8 cellular contexts compared by ENCODE assay signal in genomic region chrX:85003655-85004244, GRCh38. TPM values are rescaled to one million over a fixed set of nuclear protein-coding genes. Genes with fewer than 3 reads are reported as not detected.
DNase-seq lines count a peak whose midpoint lies in the region; ATAC-seq and TF ChIP-seq lines count a peak whose summit lies in the region.

TSS of gene APOOL (plus strand) at chrX:85003877. CDS start at chrX:85003913, 36 bp downstream.

- no peaks in the 10 kb centered on the region for H3K9me3 ChIP-seq in thymus (ENCODE audit: control insufficient read depth)

- no peaks in the 10 kb centered on the region for H3K27me3 ChIP-seq in thymus (ENCODE audit: control insufficient read depth, insufficient read depth)

- H3K27me3 Mint-ChIP-seq in HFFc6 (ENCODE audit: insufficient read depth): no peaks in the 10 kb centered on the region
- no peaks in the 10 kb centered on the region for H3K27me3 Mint-ChIP-seq in activated naive CD4-positive, alpha-beta T cell treated with anti-CD3 and anti-CD28 coated beads, Interleukin-2, amount 50 U/mL, for 24 hours
- H3K27me3 Mint-ChIP-seq in osteocyte (ENCODE audit: unreplicated experiment): no peaks in the 10 kb centered on the region

- H3K4me3 ChIP-seq in thymus (ENCODE audit: low read length): peak within 1 kb of the TSS; percentile 68

- H3K4me1 ChIP-seq in thymus (ENCODE audit: control insufficient read depth, insufficient read depth, low read length): no peaks in the 10 kb centered on the region

- TF ChIP-seq CTCF in HFFc6 (IDR thresholded peaks at IDR 0.05) (no peak), osteocyte (IDR thresholded peaks at IDR 0.05) (no peak)

- WGBS in thymus: under 1% methylated on average over 24 of the region's 24 CpGs

- intact Hi-C loops in head of caudate nucleus (cut with DNase I): no loop called here

- H3K9me3 Mint-ChIP-seq in HFFc6: no peaks in the 10 kb centered on the region
- H3K9me3 Mint-ChIP-seq in activated naive CD4-positive, alpha-beta T cell treated with anti-CD3 and anti-CD28 coated beads, Interleukin-2, amount 50 U/mL, for 24 hours: no peaks in the 10 kb centered on the region
- peaks cover 4% of the 10 kb centered on the region for H3K9me3 Mint-ChIP-seq in osteocyte (ENCODE audit: unreplicated experiment)

- H3K27ac ChIP-seq in thymus (ENCODE audit: low read depth): no peak within 1 kb of the TSS

- ATAC-seq in SK-N-SH treated with all-trans-retinoic acid at 6 μM for 48 hours: peak; percentile 97

- H3K36me3 Mint-ChIP-seq in HFFc6 (ENCODE audit: low read depth): no peaks in the 10 kb centered on the region
- H3K36me3 Mint-ChIP-seq in activated naive CD4-positive, alpha-beta T cell treated with anti-CD3 and anti-CD28 coated beads, Interleukin-2, amount 50 U/mL, for 24 hours: no peaks in the 10 kb centered on the region
- H3K36me3 Mint-ChIP-seq in osteocyte (ENCODE audit: unreplicated experiment): no peaks in the 10 kb centered on the region

- DNase-seq in GM04503 (ENCODE audit: low read depth): peak; percentile 63
- DNase-seq in HFFc6: peak; percentile 87
- DNase-seq in NCI-H1048 (lab: John Stamatoyannopoulos, UW): peak; percentile 35
- DNase-seq in head of caudate nucleus: peak; percentile 65 to 94 (median 84)
- peak; percentile 92 for DNase-seq in osteocyte (ENCODE audit: extremely low spot score, unreplicated experiment)

- H3K36me3 ChIP-seq in thymus (ENCODE audit: control insufficient read depth, insufficient read depth): no peaks in the 10 kb centered on the region

- H3K27ac Mint-ChIP-seq in HFFc6 (peak within 1 kb of the TSS; percentile 79), osteocyte (ENCODE audit: unreplicated experiment) (peak within 1 kb of the TSS; percentile 79)
- peak within 1 kb of the TSS; percentile 41 for H3K27ac Mint-ChIP-seq in activated naive CD4-positive, alpha-beta T cell treated with anti-CD3 and anti-CD28 coated beads, Interleukin-2, amount 50 U/mL, for 24 hours

- H3K4me1 Mint-ChIP-seq in HFFc6 (ENCODE audit: low read depth) (peaks cover 10% of the 10 kb centered on the region), osteocyte (ENCODE audit: unreplicated experiment) (peaks cover 9% of the 10 kb centered on the region)
- H3K4me1 Mint-ChIP-seq in activated naive CD4-positive, alpha-beta T cell treated with anti-CD3 and anti-CD28 coated beads, Interleukin-2, amount 50 U/mL, for 24 hours: peaks cover 28% of the 10 kb centered on the region

- H3K4me3 Mint-ChIP-seq in HFFc6: peak within 1 kb of the TSS; percentile 91
- H3K4me3 Mint-ChIP-seq in activated naive CD4-positive, alpha-beta T cell treated with anti-CD3 and anti-CD28 coated beads, Interleukin-2, amount 50 U/mL, for 24 hours: peak within 1 kb of the TSS; percentile 90
- H3K4me3 Mint-ChIP-seq in osteocyte (ENCODE audit: unreplicated experiment): peak within 1 kb of the TSS; percentile 82

TF ChIP-seq in SK-N-SH treated with all-trans-retinoic acid at 6 μM for 48 hours, 23 proteins besides CTCF, POLR2A, EP300 and RAD21:
- TF ChIP-seq TSHZ2 (CRISPR knock-in tag; IDR thresholded peaks at IDR 0.05): no peak
- no peak for TF ChIP-seq ZNF70 (CRISPR knock-in tag; IDR thresholded peaks at IDR 0.05)
- TF ChIP-seq TOX (CRISPR knock-in tag; IDR thresholded peaks at IDR 0.05; ENCODE audit: borderline replicate concordance): no peak
- no peak for TF ChIP-seq CREB5 (CRISPR knock-in tag; IDR thresholded peaks at IDR 0.05; ENCODE audit: low read depth)
- no peak for TF ChIP-seq BACH2 (CRISPR knock-in tag; IDR thresholded peaks at IDR 0.05; ENCODE audit: borderline replicate concordance)
- no peak for TF ChIP-seq ESRRG (CRISPR knock-in tag; IDR thresholded peaks at IDR 0.05)
- no peak for TF ChIP-seq ISL1 (CRISPR knock-in tag; IDR thresholded peaks at IDR 0.05)
- TF ChIP-seq SNAI2 (CRISPR knock-in tag; IDR thresholded peaks at IDR 0.05): no peak
- no peak for TF ChIP-seq ZFP3 (CRISPR knock-in tag; IDR thresholded peaks at IDR 0.05)
- no peak for TF ChIP-seq OSR1 (CRISPR knock-in tag; IDR thresholded peaks at IDR 0.05)
- TF ChIP-seq GLIS3 (CRISPR knock-in tag; IDR thresholded peaks at IDR 0.05): no peak
- TF ChIP-seq PPARA (CRISPR knock-in tag; IDR thresholded peaks at IDR 0.05; ENCODE audit: borderline replicate concordance): no peak
- TF ChIP-seq ZNF8 (CRISPR knock-in tag; IDR thresholded peaks at IDR 0.05): no peak
- TF ChIP-seq CSRNP3 (CRISPR knock-in tag; IDR thresholded peaks at IDR 0.05): no peak
- no peak for TF ChIP-seq ZNF565 (CRISPR knock-in tag; conservative IDR thresholded peaks at IDR 0.05; ENCODE audit: low read depth)
- no peak for TF ChIP-seq RARB (CRISPR knock-in tag; IDR thresholded peaks at IDR 0.05)

RNA-seq across cellular contexts. Expression of gene APOOL, which starts in this region (rescaled TPM):
- 10 to 100 TPM; 21.3 to 28.4 (median 25.3) TPM for total RNA-seq in HFFc6 (2021; fragmentation: NEBNext Ultra II Directional; extraction: Animal tissue kit (Norgen Biotek cat#: 25700))
- 19.5 and 19.7 TPM in 2 replicates for total RNA-seq in osteocyte
- polyA plus RNA-seq in thymus: 3.5 TPM

Comparison
In these comparisons a context has a peak if more than half of its experiments do, and no peak if none do; other contexts are left out.
1. DNase-seq: peak in every context shown above with its lines; median percentile 92 in osteocyte; 87 in HFFc6; 84 in head of caudate nucleus; 63 in GM04503; 35 in NCI-H1048.